ENCODE assay signal across 2 cellular contexts in genomic region chr2:167869200-167869599, GRCh38.
TF ChIP-seq lines count a peak whose summit lies in the region.

No MANE protein-coding gene starts in this region.

TF ChIP-seq in GM23338, 12 proteins besides CTCF, POLR2A, EP300 and RAD21 (continued from another document):
- no peak for TF ChIP-seq REST (IDR thresholded peaks at IDR 0.05; ENCODE audit: unreplicated experiment)

TF ChIP-seq in K562, 482 proteins besides CTCF, POLR2A, EP300 and RAD21 (continued from another document):
- TF ChIP-seq STAT6 (CRISPR knock-in tag; IDR thresholded peaks at IDR 0.05), result no peak
- no peak for TF ChIP-seq NCOA1 (IDR thresholded peaks at IDR 0.05; ENCODE audit: low read depth)
- no peak for TF ChIP-seq NCOR1 (IDR thresholded peaks at IDR 0.05)
